8 cellular contexts compared by ENCODE assay signal in genomic region chr16:24041834-24042631, GRCh38.
A peak's percentile ranks its signal among the peaks of the same experiment; 100 is the strongest.
DNase-seq lines count a peak whose midpoint lies in the region; ATAC-seq and TF ChIP-seq lines count a peak whose summit lies in the region.

No MANE protein-coding gene starts in this region.

- H3K9me3 ChIP-seq in lung (ENCODE audit: control insufficient read depth in 2 of 2, insufficient read depth in 1 of 2, low read length in 1 of 2): peaks cover 0 to 2% of the 10 kb centered on the region in 2 donors

- ATAC-seq in HG02642 (IDR thresholded peaks at IDR 0.05; ENCODE audit: poor library complexity, unreplicated experiment) (peak; percentile 56), lung (ENCODE audit: insufficient read depth, low FRiP score) (no peak), GM21390 (IDR thresholded peaks at IDR 0.05; ENCODE audit: unreplicated experiment) (no peak)

- no peaks in the 10 kb centered on the region for H3K27me3 ChIP-seq in lung (ENCODE audit: control insufficient read depth, insufficient read depth)

- no peaks in the 10 kb centered on the region for H3K4me1 ChIP-seq in lung (ENCODE audit: control insufficient read depth in 2 of 2, insufficient read depth in 2 of 2, low read length in 2 of 2)

- TF ChIP-seq CTCF in lung (IDR thresholded peaks at IDR 0.05; ENCODE audit: control extremely low read depth, extremely low read depth): peak; percentile 62

- no peak overlapping the region for H3K27ac ChIP-seq in lung (ENCODE audit: low read depth in 1 of 2, low read length in 1 of 2)

- peaks cover 0 to 2% of the 10 kb centered on the region in 2 donors for H3K36me3 ChIP-seq in lung (ENCODE audit: control insufficient read depth in 2 of 2, insufficient read depth in 2 of 2, low read length in 2 of 2)

- H3K4me3 ChIP-seq in lung: no peak overlapping the region

- DNase-seq in Daoy (ENCODE audit: low read depth) (peak; percentile 55), NCI-H446 treated with DMSO at 0.1 percent for 48 hours (lab: John Stamatoyannopoulos, UW) (peak; percentile 12), dermis blood vessel endothelial cell (peak; percentile 72), lung (ENCODE audit: low spot score) (peak; percentile 58)
- peak; percentile 58 to 76 for DNase-seq in activated CD4-positive, alpha-beta T cell treated with anti-CD3 and anti-CD28 coated beads for 4 hours
- peak; percentile 59 for DNase-seq in stimulated activated CD8-positive, alpha-beta memory T cell treated with anti-CD3 and anti-CD28 coated beads, Interleukin-15, amount 100 ng/mL, for 1 hour (ENCODE audit: low read depth)

- 38 to 40% methylated on average over 11 of the region's 11 CpGs for WGBS in lung, 2 donors

Comparison
In these comparisons a context has a peak if more than half of its experiments do, and no peak if none do; other contexts are left out.
1. DNase-seq: peak in every context shown above with its lines; median percentile 72 in dermis blood vessel endothelial cell; 67 in activated CD4-positive, alpha-beta T cell treated with anti-CD3 and anti-CD28 coated beads for 4 hours; 59 in stimulated activated CD8-positive, alpha-beta memory T cell treated with anti-CD3 and anti-CD28 coated beads, Interleukin-15, amount 100 ng/mL, for 1 hour; 58 in lung; 55 in Daoy; 12 in NCI-H446 treated with DMSO at 0.1 percent for 48 hours.